ENCODE assay signal across 8 cellular contexts in the genomic region with DNA sequence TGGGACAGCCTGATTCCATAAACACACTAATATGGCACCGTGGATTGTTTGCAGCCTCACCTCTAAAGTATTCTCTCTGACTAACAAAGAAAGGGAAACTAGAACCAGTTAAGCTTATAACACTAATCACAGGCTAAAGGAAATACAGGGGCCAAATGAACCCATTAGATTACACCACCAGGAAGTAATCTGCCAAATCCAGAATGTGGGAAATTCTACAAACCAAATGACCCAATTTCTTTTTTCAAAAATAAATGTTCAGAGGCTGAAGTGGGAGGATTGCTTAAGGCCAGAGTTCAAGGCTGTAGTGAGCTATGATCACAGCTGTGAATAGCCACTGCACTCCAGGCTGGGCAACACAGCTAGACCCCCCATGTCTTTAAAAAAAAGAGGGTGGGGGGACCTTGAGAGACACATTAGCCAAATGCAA. TPM values are rescaled to one million over a fixed set of nuclear protein-coding genes. Genes with fewer than 3 reads are reported as not detected.
DNase-seq lines count a peak whose midpoint lies in the region; ATAC-seq and TF ChIP-seq lines count a peak whose summit lies in the region.

No MANE protein-coding gene starts in this region.

- H3K27me3 ChIP-seq in CD8-positive, alpha-beta memory T cell (ENCODE audit: insufficient read depth, low read length, poor library complexity, severe bottlenecking): no peaks in the 10 kb centered on the region
- H3K27me3 ChIP-seq in ascending aorta (no peaks in the 10 kb centered on the region), liver (ENCODE audit: control insufficient read depth in 4 of 4, insufficient read depth in 4 of 4, low read length in 3 of 4) (no peaks in the 10 kb centered on the region), transverse colon (no peaks in the 10 kb centered on the region)

- no peaks in the 10 kb centered on the region for H3K36me3 ChIP-seq in CD8-positive, alpha-beta memory T cell (ENCODE audit: insufficient read depth, low read length)
- H3K36me3 ChIP-seq in ascending aorta: no peaks in the 10 kb centered on the region
- H3K36me3 ChIP-seq in liver (ENCODE audit: control insufficient read depth in 4 of 4, insufficient read depth in 3 of 4, low read depth in 1 of 4, low read length in 3 of 4): no peaks in the 10 kb centered on the region
- no peaks in the 10 kb centered on the region for H3K36me3 ChIP-seq in transverse colon

- no peak for TF ChIP-seq EP300 in transverse colon (IDR thresholded peaks at IDR 0.05; ENCODE audit: low read depth)

- intact Hi-C loops in ascending aorta (cut with DNase I): loop anchor here (5.0 kb wide), 2 partner anchors 468 to 973 kb away; a partner anchor contains a TSS
- intact Hi-C loops in transverse colon (cut with DNase I; ENCODE audit: low total_unique reads): loop anchor here (2.0 to 5.0 kb wide), 2 partner anchors 52 to 71 kb away; a partner anchor contains a TSS

- H3K4me3 ChIP-seq in CD8-positive, alpha-beta memory T cell (ENCODE audit: low read length): peak overlapping the region; percentile 82
- H3K4me3 ChIP-seq in ascending aorta (peak overlapping the region; percentile 77 to 94), liver (ENCODE audit: low read depth in 1 of 3, low read length in 3 of 3) (peak overlapping the region in 1 of 3 donors; percentile 97), transverse colon (peak overlapping the region in 3 of 4 donors; percentile 79 to 82 (median 79))

- H3K9ac ChIP-seq in liver (ENCODE audit: low read depth in 1 of 2, low read length in 2 of 2): peak overlapping the region; percentile 87 to 94

- DNase-seq in CD8-positive, alpha-beta memory T cell: no peak
- DNase-seq in HT-29 (ENCODE audit: low spot score): peak; percentile 18
- no peak for DNase-seq in ascending aorta (ENCODE audit: low spot score in 2 of 2)
- DNase-seq in transverse colon: no peak
- DNase-seq in T1000 (lab: John Stamatoyannopoulos, UW): no peak

- H3K4me1 Mint-ChIP-seq in CD8-positive, alpha-beta memory T cell: peaks cover 16 to 38% (median 28%) of the 10 kb centered on the region in 3 donors

- ATAC-seq in HG02759 (IDR thresholded peaks at IDR 0.05; ENCODE audit: unreplicated experiment): no peak
- ATAC-seq in HG02884 (IDR thresholded peaks at IDR 0.05; ENCODE audit: unreplicated experiment): no peak

- TF ChIP-seq POLR2A in transverse colon (IDR thresholded peaks at IDR 0.05): peak; percentile 63

- H3K27ac Mint-ChIP-seq in CD8-positive, alpha-beta memory T cell: peak overlapping the region in 5 of 8 donors; percentile 24 to 96 (median 91)

- H3K4me3 Mint-ChIP-seq in CD8-positive, alpha-beta memory T cell: peak overlapping the region; percentile 83 to 96 (median 85)

- H3K27me3 Mint-ChIP-seq in CD8-positive, alpha-beta memory T cell: no peaks in the 10 kb centered on the region

- in situ Hi-C loops in transverse colon (cut with MboI; ENCODE audit: low pct_ligation_motif_present in 1 of 4, low pct_unique_long_range_greater_than_20kb in 1 of 4, low sequenced_read_pairs in 3 of 4): no loop called here

- H3K27ac ChIP-seq in CD8-positive, alpha-beta memory T cell (ENCODE audit: low read depth, low read length): no peak overlapping the region
- H3K27ac ChIP-seq in ascending aorta (peak overlapping the region; percentile 99 to 100), liver (ENCODE audit: low read depth in 1 of 2, low read length in 2 of 2) (peak overlapping the region; percentile 99 to 100), transverse colon (peak overlapping the region; percentile 97 to 100 (median 98))

- peaks cover 0 to 20% (median 2%) of the 10 kb centered on the region in 3 donors for H3K36me3 Mint-ChIP-seq in CD8-positive, alpha-beta memory T cell

- TF ChIP-seq CTCF in ascending aorta (IDR thresholded peaks at IDR 0.05): no peak
- no peak for TF ChIP-seq CTCF in liver (IDR thresholded peaks at IDR 0.05; ENCODE audit: low read depth, low read length, missing input control)
- TF ChIP-seq CTCF in transverse colon (IDR thresholded peaks at IDR 0.05): no peak

- CTCF ChIA-PET in CD8-positive, alpha-beta memory T cell (lab: Charles Lee): interaction anchor here (1.6 kb wide), 1 partner anchor 87 kb away, joined by 3 read pairs; no protein-coding TSS in a partner anchor

- no peak for TF ChIP-seq RAD21 in liver (IDR thresholded peaks at IDR 0.05)

- H3K4me1 ChIP-seq in CD8-positive, alpha-beta memory T cell (ENCODE audit: insufficient read depth, low read length): peaks cover 18% of the 10 kb centered on the region
- peaks cover 0 to 10% of the 10 kb centered on the region in 2 donors for H3K4me1 ChIP-seq in ascending aorta
- peaks cover 7 to 27% (median 18%) of the 10 kb centered on the region in 4 donors for H3K4me1 ChIP-seq in liver (ENCODE audit: control insufficient read depth in 4 of 4, insufficient read depth in 4 of 4, low read length in 3 of 4)
- peaks cover 0 to 26% (median 10%) of the 10 kb centered on the region in 4 donors for H3K4me1 ChIP-seq in transverse colon

- 14% methylated on average over 1 of the region's 1 CpG for WGBS in liver
- WGBS in transverse colon (ENCODE audit: low coverage in 1 of 2), 2 donors: 8 to 29% methylated on average over 1 of the region's 1 CpG

- H3K9me3 Mint-ChIP-seq in CD8-positive, alpha-beta memory T cell: no peaks in the 10 kb centered on the region

- POLR2A ChIA-PET in CD8-positive, alpha-beta memory T cell (lab: Charles Lee): no interaction called here

- no peaks in the 10 kb centered on the region for H3K9me3 ChIP-seq in CD8-positive, alpha-beta memory T cell (ENCODE audit: low read length)
- H3K9me3 ChIP-seq in ascending aorta (no peaks in the 10 kb centered on the region), liver (ENCODE audit: control insufficient read depth in 4 of 4, low read length in 3 of 4) (no peaks in the 10 kb centered on the region), transverse colon (no peaks in the 10 kb centered on the region)

TF ChIP-seq in liver, 16 proteins besides CTCF, POLR2A, EP300 and RAD21 (continues in another document):
- TF ChIP-seq FOXA1 (IDR thresholded peaks at IDR 0.05) (no peak), GABPA (IDR thresholded peaks at IDR 0.05 in 1 of 2, conservative IDR thresholded peaks at IDR 0.05 in 1 of 2) (no peak), FOXA2 (IDR thresholded peaks at IDR 0.05) (no peak), JUND (IDR thresholded peaks at IDR 0.05) (peak in 1 of 2 donors; percentile 48), HNF4A (conservative IDR thresholded peaks at IDR 0.05) (peak; percentile 72 to 73), SP1 (IDR thresholded peaks at IDR 0.05) (peak; percentile 76), YY1 (IDR thresholded peaks at IDR 0.05) (peak; percentile 75), EGR1 (IDR thresholded peaks at IDR 0.05; ENCODE audit: low read depth in 2 of 2) (no peak), TAF1 (conservative IDR thresholded peaks at IDR 0.05) (peak; percentile 79), RXRA (IDR thresholded peaks at IDR 0.05) (peak; percentile 59 to 70), NR2F2 (IDR thresholded peaks at IDR 0.05) (peak; percentile 84), HNF4G (IDR thresholded peaks at IDR 0.05) (peak; percentile 42)
- TF ChIP-seq, protein P1, sequence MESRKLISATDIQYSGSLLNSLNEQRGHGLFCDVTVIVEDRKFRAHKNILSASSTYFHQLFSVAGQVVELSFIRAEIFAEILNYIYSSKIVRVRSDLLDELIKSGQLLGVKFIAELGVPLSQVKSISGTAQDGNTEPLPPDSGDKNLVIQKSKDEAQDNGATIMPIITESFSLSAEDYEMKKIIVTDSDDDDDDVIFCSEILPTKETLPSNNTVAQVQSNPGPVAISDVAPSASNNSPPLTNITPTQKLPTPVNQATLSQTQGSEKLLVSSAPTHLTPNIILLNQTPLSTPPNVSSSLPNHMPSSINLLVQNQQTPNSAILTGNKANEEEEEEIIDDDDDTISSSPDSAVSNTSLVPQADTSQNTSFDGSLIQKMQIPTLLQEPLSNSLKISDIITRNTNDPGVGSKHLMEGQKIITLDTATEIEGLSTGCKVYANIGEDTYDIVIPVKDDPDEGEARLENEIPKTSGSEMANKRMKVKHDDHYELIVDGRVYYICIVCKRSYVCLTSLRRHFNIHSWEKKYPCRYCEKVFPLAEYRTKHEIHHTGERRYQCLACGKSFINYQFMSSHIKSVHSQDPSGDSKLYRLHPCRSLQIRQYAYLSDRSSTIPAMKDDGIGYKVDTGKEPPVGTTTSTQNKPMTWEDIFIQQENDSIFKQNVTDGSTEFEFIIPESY (IDR thresholded peaks at IDR 0.05): no peak
- TF ChIP-seq, protein P2, sequence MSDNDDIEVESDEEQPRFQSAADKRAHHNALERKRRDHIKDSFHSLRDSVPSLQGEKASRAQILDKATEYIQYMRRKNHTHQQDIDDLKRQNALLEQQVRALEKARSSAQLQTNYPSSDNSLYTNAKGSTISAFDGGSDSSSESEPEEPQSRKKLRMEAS (IDR thresholded peaks at IDR 0.05): peak; percentile 69
- TF ChIP-seq, protein P3, sequence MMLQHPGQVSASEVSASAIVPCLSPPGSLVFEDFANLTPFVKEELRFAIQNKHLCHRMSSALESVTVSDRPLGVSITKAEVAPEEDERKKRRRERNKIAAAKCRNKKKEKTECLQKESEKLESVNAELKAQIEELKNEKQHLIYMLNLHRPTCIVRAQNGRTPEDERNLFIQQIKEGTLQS (IDR thresholded peaks at IDR 0.05): no peak

RNA-seq across cellular contexts. Expression of a gene that starts 1.5 kb away (rescaled TPM):
- total RNA-seq in CD8-positive, alpha-beta memory T cell: 10 to 100 TPM; 32.3 to 37.7 TPM
- 44.0 TPM for polyA plus RNA-seq in CD8-positive, alpha-beta memory T cell
- 19.0 and 21.5 TPM in 2 replicates for total RNA-seq in HT-29 (2014; rRNA removed; shearing (Covaris generic))
- total RNA-seq in ascending aorta (18.9 TPM), liver (10 to 100 TPM in 1 of 2 donors, 1 to 10 TPM in 1; 9.8 to 31.0 TPM), transverse colon (10 to 100 TPM; 24.7 to 83.4 (median 55.8) TPM)
- 10 to 100 TPM; 21.2 to 31.6 TPM for polyA plus RNA-seq in liver

RNA-seq across cellular contexts. Expression of a gene that starts 58.4 kb away (rescaled TPM):
- total RNA-seq in CD8-positive, alpha-beta memory T cell: 10 to 100 TPM; 24.5 to 24.9 TPM
- 55.2 TPM for polyA plus RNA-seq in CD8-positive, alpha-beta memory T cell
- 47.1 and 51.8 TPM in 2 replicates for total RNA-seq in HT-29 (2014; rRNA removed; shearing (Covaris generic))
- 25.5 TPM for total RNA-seq in ascending aorta
- total RNA-seq in liver: 10 to 100 TPM; 19.5 to 23.6 TPM
- polyA plus RNA-seq in liver: 10 to 100 TPM; 13.6 to 18.7 TPM
- 10 to 100 TPM; 39.0 to 82.1 (median 62.2) TPM for total RNA-seq in transverse colon
